8 cellular contexts compared by ENCODE assay signal in genomic region chr17:50547035-50547735, GRCh38. TPM values are rescaled to one million over a fixed set of nuclear protein-coding genes. Genes with fewer than 3 reads are reported as not detected.
DNase-seq lines count a peak whose midpoint lies in the region; ATAC-seq and TF ChIP-seq lines count a peak whose summit lies in the region.

SPATA20 (plus strand) TSS chr17:50547174; CDS start chr17:50547209, 35 bp downstream.

- no peak within 1 kb of the TSS for H3K27ac Mint-ChIP-seq in natural killer cell treated with Interleukin-12 subunit alpha and Interleukin-12 subunit beta and Interleukin-15 and Interleukin-18, amount 100 ng/mL, for 72 hours

- peak; percentile 89 for TF ChIP-seq CTCF in fibroblast of mammary gland (conservative IDR thresholded peaks at IDR 0.05; ENCODE audit: control insufficient read depth, insufficient read depth, low read depth, low read length)

- no peaks in the 10 kb centered on the region for H3K9me3 Mint-ChIP-seq in natural killer cell treated with Interleukin-12 subunit alpha and Interleukin-12 subunit beta and Interleukin-15 and Interleukin-18, amount 100 ng/mL, for 72 hours

- H3K4me3 Mint-ChIP-seq in natural killer cell treated with Interleukin-12 subunit alpha and Interleukin-12 subunit beta and Interleukin-15 and Interleukin-18, amount 100 ng/mL, for 72 hours, result peak within 1 kb of the TSS; percentile 60

- DNase-seq in DMS153 (lab: John Stamatoyannopoulos, UW), result peak; percentile 81
- DNase-seq in Jurkat, Clone E6-1 (ENCODE audit: low read depth, low spot score), result peak; percentile 69
- DNase-seq in RPMI7951 (ENCODE audit: low read depth), result peak; percentile 83
- peak; percentile 67 to 73 for DNase-seq in activated T-helper 1 cell treated with anti-CD3 and anti-CD28 coated beads, Interleukin-2, amount 50 U/mL, for 16 hours (ENCODE audit: low read depth in 1 of 2, low spot score in 1 of 2)
- peak; percentile 84 for DNase-seq in fibroblast of mammary gland (ENCODE audit: low read depth)
- peak; percentile 93 for DNase-seq in natural killer cell treated with Interleukin-12 subunit alpha and Interleukin-12 subunit beta and Interleukin-15 and Interleukin-18, amount 100 ng/mL, for 72 hours (ENCODE audit: low spot score)
- peak; percentile 86 for DNase-seq in stimulated activated naive CD4-positive, alpha-beta T cell treated with Interleukin-2 at 50 U/mL for 16 hours (lab: John Stamatoyannopoulos, UW)

- peaks cover 9 to 19% of the 10 kb centered on the region in 2 donors for H3K27me3 Mint-ChIP-seq in natural killer cell treated with Interleukin-12 subunit alpha and Interleukin-12 subunit beta and Interleukin-15 and Interleukin-18, amount 100 ng/mL, for 72 hours

- peaks cover 11 to 18% of the 10 kb centered on the region in 2 donors for H3K4me1 Mint-ChIP-seq in natural killer cell treated with Interleukin-12 subunit alpha and Interleukin-12 subunit beta and Interleukin-15 and Interleukin-18, amount 100 ng/mL, for 72 hours (ENCODE audit: low read depth in 2 of 2)

- peak; percentile 62 for ATAC-seq in GM21528 (IDR thresholded peaks at IDR 0.05; ENCODE audit: low FRiP score, unreplicated experiment)
- peak; percentile 93 to 94 for ATAC-seq in natural killer cell treated with Interleukin-12 subunit alpha and Interleukin-12 subunit beta and Interleukin-15 and Interleukin-18, amount 100 ng/mL, for 72 hours

- no peaks in the 10 kb centered on the region for H3K36me3 Mint-ChIP-seq in natural killer cell treated with Interleukin-12 subunit alpha and Interleukin-12 subunit beta and Interleukin-15 and Interleukin-18, amount 100 ng/mL, for 72 hours

- peak within 1 kb of the TSS; percentile 55 for H3K4me3 ChIP-seq in Jurkat, Clone E6-1 (ENCODE audit: low read length)
- H3K4me3 ChIP-seq in fibroblast of mammary gland (ENCODE audit: control insufficient read depth, low read depth, low read length), result peak within 1 kb of the TSS; percentile 61

RNA-seq across cellular contexts. Expression of gene SPATA20, which starts in this region (rescaled TPM):
- 10.9 TPM for polyA plus RNA-seq in Jurkat, Clone E6-1 (2012; ENCODE audit: insufficient read depth, insufficient read length)
- total RNA-seq in RPMI7951 (2014; rRNA removed; shearing (Covaris generic)), result 15.5 and 20.5 TPM in 2 replicates
- 10 to 100 TPM; 15.3 to 25.6 TPM for total RNA-seq in natural killer cell treated with Interleukin-12 subunit alpha and Interleukin-12 subunit beta and Interleukin-15 and Interleukin-18, amount 100 ng/mL, for 72 hours

Comparison
In these comparisons a context has a peak if more than half of its experiments do, and no peak if none do; other contexts are left out.
1. Peak in every context shown above with its lines: DNase-seq, ATAC-seq and H3K4me3 ChIP-seq.